In the genomic region with DNA sequence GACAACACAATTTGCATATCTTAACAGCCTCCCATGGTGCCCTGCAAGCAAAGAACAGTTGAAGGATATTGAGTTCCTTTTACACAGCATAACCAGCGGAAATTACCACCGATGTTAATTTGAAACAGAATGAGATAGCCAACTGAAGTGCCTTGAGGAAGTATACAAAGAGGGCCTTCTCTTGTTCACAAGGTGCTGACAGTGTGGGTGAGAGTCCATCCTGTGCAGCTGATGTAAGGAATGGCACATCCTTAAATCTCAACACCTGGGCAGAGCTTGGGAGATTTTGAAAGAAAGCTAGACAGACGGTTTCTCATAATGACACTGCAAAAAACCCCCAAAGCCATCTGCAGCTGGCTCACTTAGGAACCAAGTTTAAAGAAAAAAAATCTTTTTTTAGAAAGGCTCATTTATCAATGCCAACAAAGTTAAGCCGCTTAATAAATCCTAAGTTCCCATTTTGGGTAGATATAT, we compare ENCODE assay signal across 18 cellular contexts.
DNase-seq lines count a peak whose midpoint lies in the region; ATAC-seq, FAIRE-seq and TF ChIP-seq lines count a peak whose summit lies in the region.
"Had no signal": no experiment of that assay in that cellular context is flagged by ENCODE, and none has a peak within 500 bp of the region (broad histone marks: within the 10 kb centered on the region; RNA-seq: fewer than 3 reads in every experiment).

No MANE protein-coding gene starts in this region.

- TF ChIP-seq RAD21 in SK-N-SH (IDR thresholded peaks at IDR 0.05; ENCODE audit: low read length): no peak

- H3K79me2 ChIP-seq in SK-N-SH (ENCODE audit: insufficient read depth): no peaks in the 10 kb centered on the region

- peak; percentile 48 for FAIRE-seq in GM12891 (lab: Jason Lieb, UNC)
- FAIRE-seq: pancreas had no signal

- CTCF ChIA-PET in SK-N-SH (lab: Yijun Ruan, JAX): interaction anchor here (0.6 kb wide), 1 partner anchor 218 kb away, joined by 3 read pairs; no protein-coding TSS in a partner anchor

- TF ChIP-seq CTCF in SK-N-SH (IDR thresholded peaks at IDR 0.05) (no peak), esophagus squamous epithelium (IDR thresholded peaks at IDR 0.05) (no peak)

- H4K20me1 ChIP-seq in SK-N-SH (ENCODE audit: insufficient read depth): no peaks in the 10 kb centered on the region

- no peaks in the 10 kb centered on the region for H3K9me2 ChIP-seq in SK-N-SH

- no peak overlapping the region for H3K4me3 ChIP-seq in SK-N-MC
- H3K4me3 ChIP-seq in SK-N-SH (ENCODE audit: low read depth in 2 of 2, low read length in 1 of 2): no peak overlapping the region
- H3K4me3 ChIP-seq in esophagus squamous epithelium: no peak overlapping the region
- H3K4me3 ChIP-seq: pancreas had no signal

- intact Hi-C loops in esophagus squamous epithelium (cut with DNase I): no loop called here

- H3K9ac ChIP-seq in SK-N-MC (ENCODE audit: insufficient read length) (no peak overlapping the region), SK-N-SH (no peak overlapping the region)

- no peak for TF ChIP-seq EP300 in SK-N-SH (IDR thresholded peaks at IDR 0.05; ENCODE audit: borderline replicate concordance in 1 of 2, low read depth in 1 of 2, low read length in 1 of 2)

- no peaks in the 10 kb centered on the region for H3F3A ChIP-seq in SK-N-SH (replicated peaks; ENCODE audit: insufficient read depth)

- H3K4me2 ChIP-seq in SK-N-SH: no peak overlapping the region

- POLR2A ChIA-PET in SK-N-SH (lab: Yijun Ruan, JAX): no interaction called here

- H3K27ac ChIP-seq in SK-N-MC: peak overlapping the region; percentile 58
- H3K27ac ChIP-seq in SK-N-SH (ENCODE audit: low read depth in 2 of 2, low read length in 1 of 2): no peak overlapping the region
- H3K27ac ChIP-seq in esophagus squamous epithelium: no peak overlapping the region
- H3K27ac ChIP-seq: pancreas had no signal

- H3K36me3 ChIP-seq in SK-N-MC (ENCODE audit: insufficient read depth, low read length): no peaks in the 10 kb centered on the region
- no peaks in the 10 kb centered on the region for H3K36me3 ChIP-seq in SK-N-SH (replicated peaks in 1 of 2; ENCODE audit: control insufficient read depth in 1 of 2, insufficient read depth in 2 of 2, low read length in 1 of 2)
- no peaks in the 10 kb centered on the region for H3K36me3 ChIP-seq in esophagus squamous epithelium
- H3K36me3 ChIP-seq: pancreas had no signal

- 46% methylated on average over 4 of the region's 4 CpGs for WGBS in SK-N-SH (ENCODE audit: low lambda C conversion rate)
- WGBS in esophagus squamous epithelium, 2 donors: 33 to 35% methylated on average over 4 of the region's 4 CpGs

- H3K4me1 ChIP-seq in SK-N-SH (ENCODE audit: control insufficient read depth in 1 of 2, insufficient read depth in 2 of 2, low read depth in 1 of 2, low read length in 1 of 2) (no peaks in the 10 kb centered on the region; a peak in 1 of 4 replicates), esophagus squamous epithelium (no peaks in the 10 kb centered on the region)
- H3K4me1 ChIP-seq: pancreas had no signal

- TF ChIP-seq POLR2A in GM12891 (IDR thresholded peaks at IDR 0.05; ENCODE audit: low read depth, low read length): no peak
- TF ChIP-seq POLR2A in esophagus squamous epithelium (IDR thresholded peaks at IDR 0.05): no peak

- DNase-seq in GM12891 (ENCODE audit: insufficient read length, low spot score) (no peak), SK-N-MC (ENCODE audit: low read depth, low spot score) (no peak), NCI-H1417 (lab: John Stamatoyannopoulos, UW) (no peak), SK-N-SH (no peak), esophagus squamous epithelium (lab: John Stamatoyannopoulos, UW) (no peak)
- DNase-seq: ACHN; activated T-cell treated with anti-CD3 and anti-CD28 coated beads, Interleukin-2, amount 50 U/mL, for 72 hours; aorta; DMS 273 treated with DMSO at 0.1 percent for 48 hours; GOT3; MV-4-11; NCI-H774; pancreas; stimulated activated CD4-positive, alpha-beta T cell treated with anti-CD3 and anti-CD28 coated beads, Interleukin-15, amount 100 ng/mL, for 24 hours had no signal

- no peak overlapping the region for H2AFZ ChIP-seq in SK-N-SH (ENCODE audit: low read depth)

- H3K27me3 ChIP-seq in SK-N-SH (ENCODE audit: insufficient read depth) (no peaks in the 10 kb centered on the region), esophagus squamous epithelium (no peaks in the 10 kb centered on the region)
- H3K27me3 ChIP-seq: pancreas had no signal

- ATAC-seq in GM19463 (IDR thresholded peaks at IDR 0.05; ENCODE audit: unreplicated experiment) (peak; percentile 82), HG03039 (IDR thresholded peaks at IDR 0.05; ENCODE audit: unreplicated experiment) (peak; percentile 61)
- no peak for ATAC-seq in activated CD4-positive, CD25-positive, alpha-beta regulatory T cell treated with anti-CD3 and anti-CD28 coated beads, Interleukin-2, amount 50 U/mL, for 24 hours
- ATAC-seq: activated T-cell treated with anti-CD3 and anti-CD28 coated beads, Interleukin-2, amount 50 U/mL, for 72 hours; pancreas; SK-N-SH treated with all-trans-retinoic acid at 6 μM for 48 hours had no signal

- no peaks in the 10 kb centered on the region for H3K9me3 ChIP-seq in SK-N-MC (ENCODE audit: low read depth, low read length)
- H3K9me3 ChIP-seq in SK-N-SH: no peaks in the 10 kb centered on the region
- peaks cover 0 to 16% (median 11%) of the 10 kb centered on the region in 3 donors for H3K9me3 ChIP-seq in esophagus squamous epithelium
- H3K9me3 ChIP-seq: pancreas had no signal

TF ChIP-seq in GM12891, 5 proteins besides CTCF, POLR2A, EP300 and RAD21:
- TF ChIP-seq POU2F2 (IDR thresholded peaks at IDR 0.05; ENCODE audit: low read depth, low read length): peak; percentile 36; the same call in 1 of the 2 replicates
- TF ChIP-seq PAX5 (IDR thresholded peaks at IDR 0.05; ENCODE audit: insufficient read depth, low read length, severe bottlenecking): no peak
- no peak for TF ChIP-seq POLR2AphosphoS5 (IDR thresholded peaks at IDR 0.05; ENCODE audit: low read depth, low read length)
- TF ChIP-seq TAF1 (IDR thresholded peaks at IDR 0.05; ENCODE audit: low read depth, low read length): no peak
- TF ChIP-seq SPI1 (IDR thresholded peaks at IDR 0.05; ENCODE audit: low read depth, low read length): 0 out of 2 replicates have a peak, but pooled peaks have one; percentile 1
TF ChIP-seq in GM12891: peak in this region for 2.

TF ChIP-seq in SK-N-SH, 30 proteins besides CTCF, POLR2A, EP300 and RAD21:
- TF ChIP-seq GABPA (IDR thresholded peaks at IDR 0.05; ENCODE audit: low read depth): no peak
- no peak for TF ChIP-seq FOSL2 (IDR thresholded peaks at IDR 0.05; ENCODE audit: borderline replicate concordance, low read depth)
- no peak for TF ChIP-seq CHD2 (IDR thresholded peaks at IDR 0.05; ENCODE audit: low read length, partially characterized antibody)
- TF ChIP-seq, protein P1, sequence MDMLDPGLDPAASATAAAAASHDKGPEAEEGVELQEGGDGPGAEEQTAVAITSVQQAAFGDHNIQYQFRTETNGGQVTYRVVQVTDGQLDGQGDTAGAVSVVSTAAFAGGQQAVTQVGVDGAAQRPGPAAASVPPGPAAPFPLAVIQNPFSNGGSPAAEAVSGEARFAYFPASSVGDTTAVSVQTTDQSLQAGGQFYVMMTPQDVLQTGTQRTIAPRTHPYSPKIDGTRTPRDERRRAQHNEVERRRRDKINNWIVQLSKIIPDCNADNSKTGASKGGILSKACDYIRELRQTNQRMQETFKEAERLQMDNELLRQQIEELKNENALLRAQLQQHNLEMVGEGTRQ (IDR thresholded peaks at IDR 0.05; ENCODE audit: borderline replicate concordance, low read depth, low read length): no peak
- TF ChIP-seq POLR2AphosphoS5 (IDR thresholded peaks at IDR 0.05; ENCODE audit: low read depth, low read length): no peak
- TF ChIP-seq NFIC (IDR thresholded peaks at IDR 0.05; ENCODE audit: borderline replicate concordance): no peak
- TF ChIP-seq, protein P2, sequence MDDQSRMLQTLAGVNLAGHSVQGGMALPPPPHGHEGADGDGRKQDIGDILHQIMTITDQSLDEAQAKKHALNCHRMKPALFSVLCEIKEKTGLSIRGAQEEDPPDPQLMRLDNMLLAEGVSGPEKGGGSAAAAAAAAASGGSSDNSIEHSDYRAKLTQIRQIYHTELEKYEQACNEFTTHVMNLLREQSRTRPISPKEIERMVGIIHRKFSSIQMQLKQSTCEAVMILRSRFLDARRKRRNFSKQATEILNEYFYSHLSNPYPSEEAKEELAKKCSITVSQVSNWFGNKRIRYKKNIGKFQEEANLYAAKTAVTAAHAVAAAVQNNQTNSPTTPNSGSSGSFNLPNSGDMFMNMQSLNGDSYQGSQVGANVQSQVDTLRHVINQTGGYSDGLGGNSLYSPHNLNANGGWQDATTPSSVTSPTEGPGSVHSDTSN (IDR thresholded peaks at IDR 0.05): no peak
- no peak for TF ChIP-seq TEAD4 (IDR thresholded peaks at IDR 0.05; ENCODE audit: borderline replicate concordance, insufficient read depth)
- TF ChIP-seq TCF12 (IDR thresholded peaks at IDR 0.05): no peak
- TF ChIP-seq RFX5 (IDR thresholded peaks at IDR 0.05; ENCODE audit: low read length): no peak
- no peak for TF ChIP-seq MXI1 (IDR thresholded peaks at IDR 0.05; ENCODE audit: low read depth, low read length)
- TF ChIP-seq TAF1 (IDR thresholded peaks at IDR 0.05; ENCODE audit: borderline replicate concordance, low read depth, low read length): no peak
- TF ChIP-seq FOXJ3 (CRISPR knock-in tag; IDR thresholded peaks at IDR 0.05): no peak
- no peak for TF ChIP-seq SIN3A (IDR thresholded peaks at IDR 0.05; ENCODE audit: borderline replicate concordance, low read depth, low read length)
- TF ChIP-seq, protein P3, sequence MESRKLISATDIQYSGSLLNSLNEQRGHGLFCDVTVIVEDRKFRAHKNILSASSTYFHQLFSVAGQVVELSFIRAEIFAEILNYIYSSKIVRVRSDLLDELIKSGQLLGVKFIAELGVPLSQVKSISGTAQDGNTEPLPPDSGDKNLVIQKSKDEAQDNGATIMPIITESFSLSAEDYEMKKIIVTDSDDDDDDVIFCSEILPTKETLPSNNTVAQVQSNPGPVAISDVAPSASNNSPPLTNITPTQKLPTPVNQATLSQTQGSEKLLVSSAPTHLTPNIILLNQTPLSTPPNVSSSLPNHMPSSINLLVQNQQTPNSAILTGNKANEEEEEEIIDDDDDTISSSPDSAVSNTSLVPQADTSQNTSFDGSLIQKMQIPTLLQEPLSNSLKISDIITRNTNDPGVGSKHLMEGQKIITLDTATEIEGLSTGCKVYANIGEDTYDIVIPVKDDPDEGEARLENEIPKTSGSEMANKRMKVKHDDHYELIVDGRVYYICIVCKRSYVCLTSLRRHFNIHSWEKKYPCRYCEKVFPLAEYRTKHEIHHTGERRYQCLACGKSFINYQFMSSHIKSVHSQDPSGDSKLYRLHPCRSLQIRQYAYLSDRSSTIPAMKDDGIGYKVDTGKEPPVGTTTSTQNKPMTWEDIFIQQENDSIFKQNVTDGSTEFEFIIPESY (IDR thresholded peaks at IDR 0.05; ENCODE audit: borderline replicate concordance, low read depth): no peak
- TF ChIP-seq NRF1 (IDR thresholded peaks at IDR 0.05; ENCODE audit: low read depth, low read length): no peak
- TF ChIP-seq ELF1 (IDR thresholded peaks at IDR 0.05): no peak
- TF ChIP-seq SMC3 (IDR thresholded peaks at IDR 0.05; ENCODE audit: low read depth, low read length): no peak
TF ChIP-seq in SK-N-SH: peak in this region for 0.

Comparison
In these comparisons a context has a peak if more than half of its experiments do, and no peak if none do; other contexts are left out.
1. ATAC-seq: peak in GM19463 (single experiment) and HG03039 (single experiment); none in activated CD4-positive, CD25-positive, alpha-beta regulatory T cell treated with anti-CD3 and anti-CD28 coated beads, Interleukin-2, amount 50 U/mL, for 24 hours (0 of 2).